Comparison of ENCODE assay signal across 1 cellular context in genomic region chr10:96814264-96814663, GRCh38.
TF ChIP-seq lines count a peak whose summit lies in the region.

No MANE protein-coding gene starts in this region.

TF ChIP-seq in WTC11, 78 proteins besides CTCF, POLR2A, EP300 and RAD21 (continued from another document):
- TF ChIP-seq USF2 (CRISPR knock-in tag; IDR thresholded peaks at IDR 0.05) = no peak
- TF ChIP-seq MXD4 (CRISPR knock-in tag; IDR thresholded peaks at IDR 0.05; ENCODE audit: borderline replicate concordance) = no peak
- no peak for TF ChIP-seq RELA (CRISPR knock-in tag; IDR thresholded peaks at IDR 0.05; ENCODE audit: borderline replicate concordance)
- no peak for TF ChIP-seq ZNF512 (CRISPR knock-in tag; IDR thresholded peaks at IDR 0.05; ENCODE audit: borderline replicate concordance)
- no peak for TF ChIP-seq MLX (CRISPR knock-in tag; IDR thresholded peaks at IDR 0.05)
- no peak for TF ChIP-seq ETV6 (CRISPR knock-in tag; IDR thresholded peaks at IDR 0.05)
- no peak for TF ChIP-seq NR1H2 (CRISPR knock-in tag; IDR thresholded peaks at IDR 0.05)
- TF ChIP-seq ZMAT4 (CRISPR knock-in tag; IDR thresholded peaks at IDR 0.05) = no peak
- no peak for TF ChIP-seq ATF1 (CRISPR knock-in tag; IDR thresholded peaks at IDR 0.05)
- no peak for TF ChIP-seq ARID4B (CRISPR knock-in tag; IDR thresholded peaks at IDR 0.05; ENCODE audit: borderline replicate concordance)
- no peak for TF ChIP-seq ZNF121 (CRISPR knock-in tag; IDR thresholded peaks at IDR 0.05)
- no peak for TF ChIP-seq STAT6 (CRISPR knock-in tag; conservative IDR thresholded peaks at IDR 0.05; ENCODE audit: low read depth)
- no peak for TF ChIP-seq E2F1 (CRISPR knock-in tag; IDR thresholded peaks at IDR 0.05)
- no peak for TF ChIP-seq CBFB (CRISPR knock-in tag; IDR thresholded peaks at IDR 0.05; ENCODE audit: low read depth)
- no peak for TF ChIP-seq FOXJ3 (CRISPR knock-in tag; IDR thresholded peaks at IDR 0.05; ENCODE audit: borderline replicate concordance)
- TF ChIP-seq IRF1 (CRISPR knock-in tag; IDR thresholded peaks at IDR 0.05) = no peak
- TF ChIP-seq ZNF532 (CRISPR knock-in tag; IDR thresholded peaks at IDR 0.05; ENCODE audit: borderline replicate concordance) = no peak
- TF ChIP-seq NFYB (CRISPR knock-in tag; conservative IDR thresholded peaks at IDR 0.05; ENCODE audit: low read depth) = no peak
TF ChIP-seq in WTC11: peak in this region for 0.
